In genomic region chr16:88754109-88754911, GRCh38 we compare ENCODE assay signal across 1 cellular context.
TF ChIP-seq lines count a peak whose summit lies in the region.

No MANE protein-coding gene starts in this region.

TF ChIP-seq in HCT116, 20 proteins besides CTCF, POLR2A, EP300 and RAD21:
- TF ChIP-seq ZFX (IDR thresholded peaks at IDR 0.05) (peak; percentile 18; the same call in 1 of the 2 replicates), TCF7L2 (IDR thresholded peaks at IDR 0.05; ENCODE audit: borderline replicate concordance, extremely low read depth, insufficient read depth, insufficient read length) (no peak)
